10 cellular contexts compared by ENCODE assay signal in the genomic region with DNA sequence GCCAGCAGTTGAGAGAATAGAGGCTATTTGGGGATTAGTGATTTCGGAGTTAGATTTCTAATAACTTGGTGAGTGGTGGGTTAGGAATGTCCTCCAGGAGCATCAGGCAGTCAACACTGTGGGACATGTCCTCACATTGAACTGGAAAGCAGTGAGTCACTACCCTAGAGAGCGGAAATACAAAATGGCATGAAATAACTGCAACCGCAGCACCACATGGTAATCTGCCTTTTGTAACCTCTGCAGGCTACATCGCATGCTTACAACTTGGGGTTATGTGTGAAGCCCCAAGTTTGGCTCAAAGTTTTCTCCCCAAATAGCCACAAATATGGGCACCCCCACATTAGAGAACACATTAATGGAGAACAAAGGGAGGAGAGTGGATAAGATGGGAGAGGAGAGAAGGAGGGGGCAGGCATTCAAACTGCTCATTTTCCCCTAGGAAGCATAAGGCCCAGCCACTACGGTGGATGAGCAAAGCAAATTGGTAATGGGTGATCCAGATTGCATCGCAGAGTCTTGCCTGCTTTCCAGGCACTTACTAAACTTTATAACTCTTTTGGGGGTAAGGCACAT. TPM values are rescaled to one million over a fixed set of nuclear protein-coding genes. Genes with fewer than 3 reads are reported as not detected.
DNase-seq lines count a peak whose midpoint lies in the region; TF ChIP-seq lines count a peak whose summit lies in the region.
"Had no signal": no experiment of that assay in that cellular context is flagged by ENCODE, and none has a peak within 500 bp of the region (broad histone marks: within the 10 kb centered on the region; RNA-seq: fewer than 3 reads in every experiment).

No MANE protein-coding gene starts in this region.

- no peaks in the 10 kb centered on the region for H3K9me3 ChIP-seq in neuron (ENCODE audit: low read length)

- no peaks in the 10 kb centered on the region for H3K36me3 ChIP-seq in neuron (ENCODE audit: insufficient read depth, low read length)

- no peak for TF ChIP-seq CTCF in epithelial cell of proximal tubule (conservative IDR thresholded peaks at IDR 0.05; ENCODE audit: low read depth, low read length)

- H3K27me3 ChIP-seq in neuron (ENCODE audit: insufficient read depth, low read length): peaks cover 10% of the 10 kb centered on the region

- DNase-seq in GM04503 (ENCODE audit: low read depth) (peak; percentile 95), RKO (ENCODE audit: low spot score) (peak; percentile 71), epithelial cell of proximal tubule (ENCODE audit: low read depth) (peak; percentile 65), HUDEP-2 (lab: John Stamatoyannopoulos, UW; ENCODE audit: unreplicated experiment in 76 of 76) (no peak), NCI-H1694 treated with DMSO at 0.1 percent for 48 hours (lab: John Stamatoyannopoulos, UW) (no peak), NCI-H774 (lab: John Stamatoyannopoulos, UW) (no peak)
- DNase-seq in stimulated activated naive CD4-positive, alpha-beta T cell (lab: John Stamatoyannopoulos, UW): no peak
- DNase-seq: effector memory CD4-positive, alpha-beta T cell had no signal

- peaks cover 17% of the 10 kb centered on the region for H3K4me1 ChIP-seq in neuron (ENCODE audit: insufficient read depth, low read length)
- H3K4me1 ChIP-seq: parathyroid adenoma had no signal

- H3K4me3 ChIP-seq in epithelial cell of proximal tubule (ENCODE audit: low read depth, low read length) (no peak overlapping the region), neuron (ENCODE audit: low read length) (no peak overlapping the region)

- peak overlapping the region; percentile 5 for H2AFZ ChIP-seq in neuron (ENCODE audit: low read depth, low read length)
- H2AFZ ChIP-seq: parathyroid adenoma had no signal

RNA-seq across cellular contexts. Expression of a gene that starts 22.0 kb away (rescaled TPM):
- 22.0 and 25.6 TPM in 2 replicates for total RNA-seq in epithelial cell of proximal tubule

Comparison
In these comparisons a context has a peak if more than half of its experiments do, and no peak if none do; other contexts are left out.
1. DNase-seq: peak in GM04503 (single experiment), RKO (single experiment) and epithelial cell of proximal tubule (single experiment); none in stimulated activated naive CD4-positive, alpha-beta T cell (0 of 6), HUDEP-2 (0 of 76), NCI-H1694 treated with DMSO at 0.1 percent for 48 hours (single experiment) and NCI-H774 (single experiment).